In genomic region chr1:205287076-205287475, GRCh38 we compare ENCODE assay signal across 13 cellular contexts. TPM values are rescaled to one million over a fixed set of nuclear protein-coding genes. Genes with fewer than 3 reads are reported as not detected.
A peak's percentile ranks its signal among the peaks of the same experiment; 100 is the strongest.
DNase-seq lines count a peak whose midpoint lies in the region; ATAC-seq, FAIRE-seq and TF ChIP-seq lines count a peak whose summit lies in the region.
"Had no signal": no experiment of that assay in that cellular context is flagged by ENCODE, and none has a peak within 500 bp of the region (broad histone marks: within the 10 kb centered on the region; RNA-seq: fewer than 3 reads in every experiment).

No MANE protein-coding gene starts in this region.

- in situ Hi-C loops in GM13977 (cut with MboI; ENCODE audit: low pct_unique_long_range_greater_than_20kb, low sequenced_read_pairs, unreplicated experiment) = no loop called here

- ATAC-seq in CD4-positive, CD25-positive, alpha-beta regulatory T cell (ENCODE audit: low read depth in 2 of 2) = no peak
- ATAC-seq in natural killer cell treated with Interleukin-12 subunit alpha and Interleukin-12 subunit beta and Interleukin-15 and Interleukin-18, amount 100 ng/mL, for 72 hours = no peak
- ATAC-seq: foreskin keratinocyte had no signal

- peaks cover 0 to 3% (median 0%) of the 10 kb centered on the region in 7 donors for H3K9me3 Mint-ChIP-seq in CD4-positive, CD25-positive, alpha-beta regulatory T cell
- H3K9me3 Mint-ChIP-seq in IgD-negative memory B cell (no peaks in the 10 kb centered on the region), astrocyte (ENCODE audit: unreplicated experiment) (no peaks in the 10 kb centered on the region)
- no peaks in the 10 kb centered on the region for H3K9me3 Mint-ChIP-seq in natural killer cell treated with Interleukin-12 subunit alpha and Interleukin-12 subunit beta and Interleukin-15 and Interleukin-18, amount 100 ng/mL, for 72 hours

- H3K9ac ChIP-seq in astrocyte (ENCODE audit: low read length) = no peak overlapping the region

- peak overlapping the region; percentile 77 for H3K4me2 ChIP-seq in astrocyte (ENCODE audit: low read length)

- no peaks in the 10 kb centered on the region for H3K36me3 Mint-ChIP-seq in CD4-positive, CD25-positive, alpha-beta regulatory T cell
- H3K36me3 Mint-ChIP-seq in IgD-negative memory B cell = no peaks in the 10 kb centered on the region
- H3K36me3 Mint-ChIP-seq in astrocyte (ENCODE audit: low read depth, unreplicated experiment) = no peaks in the 10 kb centered on the region
- H3K36me3 Mint-ChIP-seq in natural killer cell treated with Interleukin-12 subunit alpha and Interleukin-12 subunit beta and Interleukin-15 and Interleukin-18, amount 100 ng/mL, for 72 hours = no peaks in the 10 kb centered on the region

- intact Hi-C loops in ascending aorta (cut with DNase I) = no loop called here

- H3K27me3 ChIP-seq in CD4-positive, CD25-positive, alpha-beta regulatory T cell (ENCODE audit: control insufficient read depth, insufficient read depth, low read length) = no peaks in the 10 kb centered on the region
- H3K27me3 ChIP-seq in astrocyte (ENCODE audit: insufficient read depth, low read length) = no peaks in the 10 kb centered on the region
- no peaks in the 10 kb centered on the region for H3K27me3 ChIP-seq in ascending aorta
- H3K27me3 ChIP-seq: foreskin keratinocyte had no signal

- TF ChIP-seq CTCF in astrocyte (IDR thresholded peaks at IDR 0.05; ENCODE audit: insufficient read depth, low read depth, low read length) (no peak), ascending aorta (IDR thresholded peaks at IDR 0.05) (no peak), GM13977 (IDR thresholded peaks at IDR 0.05; ENCODE audit: extremely low read depth, insufficient read depth, missing control alignments) (no peak)

- DNase-seq in CD4-positive, CD25-positive, alpha-beta regulatory T cell = no peak
- no peak for DNase-seq in astrocyte (ENCODE audit: low read depth)
- no peak for DNase-seq in natural killer cell treated with Interleukin-12 subunit alpha and Interleukin-12 subunit beta and Interleukin-15 and Interleukin-18, amount 100 ng/mL, for 72 hours (ENCODE audit: low spot score)
- no peak for DNase-seq in ascending aorta (ENCODE audit: low spot score in 2 of 2)
- DNase-seq in GM13977 (ENCODE audit: low spot score) = no peak
- DNase-seq in HK-2 (ENCODE audit: unreplicated experiment) = no peak
- no peak for DNase-seq in NCI-H1048 (lab: John Stamatoyannopoulos, UW)
- DNase-seq: dermis blood vessel endothelial cell, NCI-H1092, NCI-H82 had no signal

- no peak for FAIRE-seq in astrocyte (lab: Jason Lieb, UNC)

- H3K27me3 Mint-ChIP-seq in CD4-positive, CD25-positive, alpha-beta regulatory T cell = peaks cover 28% of the 10 kb centered on the region
- H3K27me3 Mint-ChIP-seq in IgD-negative memory B cell = peaks cover 2% of the 10 kb centered on the region
- H3K27me3 Mint-ChIP-seq in astrocyte (ENCODE audit: low read depth, unreplicated experiment) = no peaks in the 10 kb centered on the region
- no peaks in the 10 kb centered on the region for H3K27me3 Mint-ChIP-seq in natural killer cell treated with Interleukin-12 subunit alpha and Interleukin-12 subunit beta and Interleukin-15 and Interleukin-18, amount 100 ng/mL, for 72 hours

- no peak overlapping the region for H2AFZ ChIP-seq in astrocyte (ENCODE audit: low read depth, low read length)

- H3K36me3 ChIP-seq in CD4-positive, CD25-positive, alpha-beta regulatory T cell (ENCODE audit: control insufficient read depth, insufficient read depth, low read length) = no peaks in the 10 kb centered on the region
- H3K36me3 ChIP-seq in astrocyte (ENCODE audit: insufficient read depth, low read length) = no peaks in the 10 kb centered on the region
- H3K36me3 ChIP-seq in ascending aorta = no peaks in the 10 kb centered on the region

- peak overlapping the region; percentile 93 to 98 (median 98) for H3K27ac Mint-ChIP-seq in CD4-positive, CD25-positive, alpha-beta regulatory T cell
- H3K27ac Mint-ChIP-seq in IgD-negative memory B cell (peak overlapping the region; percentile 71 to 99 (median 98)), astrocyte (ENCODE audit: unreplicated experiment) (peak overlapping the region; percentile 41)
- peak overlapping the region; percentile 69 to 89 for H3K27ac Mint-ChIP-seq in natural killer cell treated with Interleukin-12 subunit alpha and Interleukin-12 subunit beta and Interleukin-15 and Interleukin-18, amount 100 ng/mL, for 72 hours

- peak overlapping the region; percentile 87 for H3K27ac ChIP-seq in CD4-positive, CD25-positive, alpha-beta regulatory T cell (ENCODE audit: insufficient read depth, low read length, poor library complexity, severe bottlenecking)
- H3K27ac ChIP-seq in astrocyte (ENCODE audit: low read depth, low read length) = no peak overlapping the region
- no peak overlapping the region for H3K27ac ChIP-seq in ascending aorta
- H3K27ac ChIP-seq: foreskin keratinocyte, SK-N-MC had no signal

- H4K20me1 ChIP-seq in astrocyte (ENCODE audit: insufficient read depth, low read length) = no peaks in the 10 kb centered on the region

- H3K4me1 ChIP-seq in CD4-positive, CD25-positive, alpha-beta regulatory T cell (ENCODE audit: control insufficient read depth, insufficient read depth, low read length, poor library complexity, severe bottlenecking) = peaks cover 85% of the 10 kb centered on the region
- H3K4me1 ChIP-seq in astrocyte (ENCODE audit: insufficient read depth, low read length) (peaks cover 50% of the 10 kb centered on the region), ascending aorta (no peaks in the 10 kb centered on the region)

- peak overlapping the region; percentile 85 for H3K4me3 ChIP-seq in CD4-positive, CD25-positive, alpha-beta regulatory T cell (ENCODE audit: low read depth, low read length)
- H3K4me3 ChIP-seq in astrocyte (ENCODE audit: insufficient read depth, low read depth, low read length) (no peak overlapping the region), ascending aorta (no peak overlapping the region)
- H3K4me3 ChIP-seq: SK-N-MC had no signal

- no peaks in the 10 kb centered on the region for H3K79me2 ChIP-seq in astrocyte (ENCODE audit: insufficient read depth, low read length)

- H3K4me3 Mint-ChIP-seq in CD4-positive, CD25-positive, alpha-beta regulatory T cell = peak overlapping the region; percentile 80 to 94 (median 88)
- H3K4me3 Mint-ChIP-seq in IgD-negative memory B cell (peak overlapping the region; percentile 30 to 93 (median 62)), astrocyte (ENCODE audit: unreplicated experiment) (no peak overlapping the region)
- H3K4me3 Mint-ChIP-seq in natural killer cell treated with Interleukin-12 subunit alpha and Interleukin-12 subunit beta and Interleukin-15 and Interleukin-18, amount 100 ng/mL, for 72 hours = peak overlapping the region; percentile 66

- peaks cover 17 to 92% (median 59%) of the 10 kb centered on the region in 4 donors for H3K4me1 Mint-ChIP-seq in CD4-positive, CD25-positive, alpha-beta regulatory T cell
- H3K4me1 Mint-ChIP-seq in IgD-negative memory B cell (peaks cover 33 to 78% (median 65%) of the 10 kb centered on the region in 3 donors), astrocyte (ENCODE audit: low read depth, unreplicated experiment) (peaks cover 53% of the 10 kb centered on the region)
- H3K4me1 Mint-ChIP-seq in natural killer cell treated with Interleukin-12 subunit alpha and Interleukin-12 subunit beta and Interleukin-15 and Interleukin-18, amount 100 ng/mL, for 72 hours (ENCODE audit: low read depth in 2 of 2) = peaks cover 47 to 59% of the 10 kb centered on the region in 2 donors

- no peaks in the 10 kb centered on the region for H3K9me3 ChIP-seq in CD4-positive, CD25-positive, alpha-beta regulatory T cell (ENCODE audit: control insufficient read depth in 2 of 2, low read length in 2 of 2)
- no peaks in the 10 kb centered on the region for H3K9me3 ChIP-seq in astrocyte (ENCODE audit: insufficient read depth, low read depth, low read length)
- no peaks in the 10 kb centered on the region for H3K9me3 ChIP-seq in ascending aorta

RNA-seq across cellular contexts. Expression of gene NUAK2, which starts 34.5 kb away (rescaled TPM):
- total RNA-seq in CD4-positive, CD25-positive, alpha-beta regulatory T cell = 9.9 TPM
- 10 to 100 TPM; 13.2 to 41.3 (median 25.4) TPM for polyA plus RNA-seq in CD4-positive, CD25-positive, alpha-beta regulatory T cell
- 91.9 TPM for polyA plus RNA-seq in IgD-negative memory B cell
- total RNA-seq in astrocyte = 35.3 and 49.4 TPM in 2 replicates
- total RNA-seq in natural killer cell treated with Interleukin-12 subunit alpha and Interleukin-12 subunit beta and Interleukin-15 and Interleukin-18, amount 100 ng/mL, for 72 hours = 1 to 10 TPM; 1.0 to 2.5 TPM
- 0.85 TPM for total RNA-seq in ascending aorta

RNA-seq across cellular contexts. Expression of gene TMCC2, which starts 59.3 kb away (rescaled TPM):
- total RNA-seq in CD4-positive, CD25-positive, alpha-beta regulatory T cell = 1.8 TPM
- under 1 TPM; 0.22 to 0.37 (median 0.28) TPM for polyA plus RNA-seq in CD4-positive, CD25-positive, alpha-beta regulatory T cell
- 0.11 TPM for polyA plus RNA-seq in IgD-negative memory B cell
- total RNA-seq in astrocyte (10.6 and 10.8 TPM in 2 replicates), ascending aorta (5.2 TPM)
- 10 to 100 TPM; 24.0 to 28.8 TPM for total RNA-seq in natural killer cell treated with Interleukin-12 subunit alpha and Interleukin-12 subunit beta and Interleukin-15 and Interleukin-18, amount 100 ng/mL, for 72 hours

Comparison
In these comparisons a context has a peak if more than half of its experiments do, and no peak if none do; other contexts are left out.
1. H3K27ac Mint-ChIP-seq: peak in every context shown above with its lines; median percentile 98 in CD4-positive, CD25-positive, alpha-beta regulatory T cell; 98 in IgD-negative memory B cell; 79 in natural killer cell treated with Interleukin-12 subunit alpha and Interleukin-12 subunit beta and Interleukin-15 and Interleukin-18, amount 100 ng/mL, for 72 hours; 41 in astrocyte.